ENCODE assay signal across 19 cellular contexts in genomic region chr2:192414794-192415193, GRCh38.
"Had no signal": no experiment of that assay in that cellular context is flagged by ENCODE, and none has a peak within 500 bp of the region (broad histone marks: within the 10 kb centered on the region; RNA-seq: fewer than 3 reads in every experiment).

No MANE protein-coding gene starts in this region.

- H3K4me1 ChIP-seq: pancreas, suprapubic skin, transverse colon had no signal

- H3K9me3 Mint-ChIP-seq: activated CD4-positive, alpha-beta memory T cell treated with anti-CD3 and anti-CD28 coated beads, Interleukin-2, amount 10 ng/mL, durations not matched to agents 7 days and 5 days; activated naive CD8-positive, alpha-beta T cell treated with anti-CD3 and anti-CD28 coated beads, Interleukin-2, amount 10 ng/mL, durations not matched to agents 7 days and 5 days; endodermal cell; stimulated activated naive CD8-positive, alpha-beta T cell treated with anti-CD3 and anti-CD28 coated beads, Interleukin-15, Interleukin-2, amounts not matched to agents 100 ng/mL and 50 ng/mL, for 24 hours; T-helper 2 cell treated with Interferon-gamma antibody and Interleukin-4, amounts not matched to agents 5 μg/mL and 100 μg/mL, for 36 hours; WTC11 had no signal

- H3K36me3 Mint-ChIP-seq: activated CD8-positive, alpha-beta memory T cell treated with anti-CD3 and anti-CD28 coated beads, Interleukin-2, amount 10 ng/mL, durations not matched to agents 7 days and 5 days; activated naive CD8-positive, alpha-beta T cell treated with anti-CD3 and anti-CD28 coated beads, Interleukin-2, amount 10 ng/mL, durations not matched to agents 7 days and 5 days; naive thymus-derived CD8-positive, alpha-beta T cell; WTC11 had no signal

- ATAC-seq: activated CD4-positive, alpha-beta T cell treated with anti-CD3 and anti-CD28 coated beads for 36 hours; activated CD8-positive, alpha-beta memory T cell treated with anti-CD3 and anti-CD28 coated beads, Interleukin-2, amount 10 ng/mL, durations not matched to agents 7 days and 5 days; naive thymus-derived CD8-positive, alpha-beta T cell; pancreas; WTC11 had no signal

- H3K9me3 ChIP-seq: pancreas, suprapubic skin, transverse colon had no signal

- H3K4me3 Mint-ChIP-seq: activated CD4-positive, alpha-beta memory T cell treated with anti-CD3 and anti-CD28 coated beads, Interleukin-2, amount 10 ng/mL, durations not matched to agents 7 days and 5 days; activated CD4-positive, alpha-beta T cell treated with anti-CD3 and anti-CD28 coated beads for 36 hours; activated CD8-positive, alpha-beta memory T cell treated with anti-CD3 and anti-CD28 coated beads, Interleukin-2, amount 10 ng/mL, durations not matched to agents 7 days and 5 days; activated naive CD8-positive, alpha-beta T cell treated with anti-CD3 and anti-CD28 coated beads, Interleukin-2, amount 10 ng/mL, durations not matched to agents 7 days and 5 days; endodermal cell; naive thymus-derived CD8-positive, alpha-beta T cell; stimulated activated naive CD8-positive, alpha-beta T cell treated with anti-CD3 and anti-CD28 coated beads, Interleukin-15, Interleukin-2, amounts not matched to agents 100 ng/mL and 50 ng/mL, for 24 hours; T-helper 2 cell treated with Interferon-gamma antibody and Interleukin-4, amounts not matched to agents 5 μg/mL and 100 μg/mL, for 36 hours; WTC11 had no signal

- H3K27ac Mint-ChIP-seq: activated CD4-positive, alpha-beta memory T cell treated with anti-CD3 and anti-CD28 coated beads, Interleukin-2, amount 10 ng/mL, durations not matched to agents 7 days and 5 days; activated CD4-positive, alpha-beta T cell treated with anti-CD3 and anti-CD28 coated beads for 36 hours; activated CD8-positive, alpha-beta memory T cell treated with anti-CD3 and anti-CD28 coated beads, Interleukin-2, amount 10 ng/mL, durations not matched to agents 7 days and 5 days; activated naive CD8-positive, alpha-beta T cell treated with anti-CD3 and anti-CD28 coated beads, Interleukin-2, amount 10 ng/mL, durations not matched to agents 7 days and 5 days; endodermal cell; naive thymus-derived CD8-positive, alpha-beta T cell; stimulated activated naive CD8-positive, alpha-beta T cell treated with anti-CD3 and anti-CD28 coated beads, Interleukin-15, Interleukin-2, amounts not matched to agents 100 ng/mL and 50 ng/mL, for 24 hours; T-helper 2 cell treated with Interferon-gamma antibody and Interleukin-4, amounts not matched to agents 5 μg/mL and 100 μg/mL, for 36 hours; WTC11 had no signal

- H3K27me3 Mint-ChIP-seq: activated CD4-positive, alpha-beta memory T cell treated with anti-CD3 and anti-CD28 coated beads, Interleukin-2, amount 10 ng/mL, durations not matched to agents 7 days and 5 days; activated CD4-positive, alpha-beta T cell treated with anti-CD3 and anti-CD28 coated beads for 36 hours; activated CD8-positive, alpha-beta memory T cell treated with anti-CD3 and anti-CD28 coated beads, Interleukin-2, amount 10 ng/mL, durations not matched to agents 7 days and 5 days; activated naive CD8-positive, alpha-beta T cell treated with anti-CD3 and anti-CD28 coated beads, Interleukin-2, amount 10 ng/mL, durations not matched to agents 7 days and 5 days; naive thymus-derived CD8-positive, alpha-beta T cell; stimulated activated naive CD8-positive, alpha-beta T cell treated with anti-CD3 and anti-CD28 coated beads, Interleukin-15, Interleukin-2, amounts not matched to agents 100 ng/mL and 50 ng/mL, for 24 hours had no signal

- DNase-seq: activated CD4-positive, alpha-beta memory T cell treated with anti-CD3 and anti-CD28 coated beads, Interleukin-2, amount 10 ng/mL, durations not matched to agents 7 days and 5 days; activated CD4-positive, alpha-beta T cell treated with anti-CD3 and anti-CD28 coated beads for 36 hours; activated CD8-positive, alpha-beta memory T cell treated with anti-CD3 and anti-CD28 coated beads, Interleukin-2, amount 10 ng/mL, durations not matched to agents 7 days and 5 days; activated naive CD8-positive, alpha-beta T cell treated with anti-CD3 and anti-CD28 coated beads, Interleukin-2, amount 10 ng/mL, durations not matched to agents 7 days and 5 days; caudate nucleus; dorsolateral prefrontal cortex; endodermal cell; foreskin fibroblast; glutamatergic neuron; hypothalamus; naive thymus-derived CD8-positive, alpha-beta T cell; transverse colon had no signal

- H3K27me3 ChIP-seq: dorsolateral prefrontal cortex, neutrophil, pancreas, suprapubic skin, transverse colon had no signal

- H3K4me1 Mint-ChIP-seq: activated CD4-positive, alpha-beta memory T cell treated with anti-CD3 and anti-CD28 coated beads, Interleukin-2, amount 10 ng/mL, durations not matched to agents 7 days and 5 days; activated CD4-positive, alpha-beta T cell treated with anti-CD3 and anti-CD28 coated beads for 36 hours; activated CD8-positive, alpha-beta memory T cell treated with anti-CD3 and anti-CD28 coated beads, Interleukin-2, amount 10 ng/mL, durations not matched to agents 7 days and 5 days; activated naive CD8-positive, alpha-beta T cell treated with anti-CD3 and anti-CD28 coated beads, Interleukin-2, amount 10 ng/mL, durations not matched to agents 7 days and 5 days; endodermal cell; naive thymus-derived CD8-positive, alpha-beta T cell; WTC11 had no signal

- H3K27ac ChIP-seq: dorsolateral prefrontal cortex, epithelial cell of prostate, neutrophil, pancreas, suprapubic skin, transverse colon had no signal
